In the genomic region with DNA sequence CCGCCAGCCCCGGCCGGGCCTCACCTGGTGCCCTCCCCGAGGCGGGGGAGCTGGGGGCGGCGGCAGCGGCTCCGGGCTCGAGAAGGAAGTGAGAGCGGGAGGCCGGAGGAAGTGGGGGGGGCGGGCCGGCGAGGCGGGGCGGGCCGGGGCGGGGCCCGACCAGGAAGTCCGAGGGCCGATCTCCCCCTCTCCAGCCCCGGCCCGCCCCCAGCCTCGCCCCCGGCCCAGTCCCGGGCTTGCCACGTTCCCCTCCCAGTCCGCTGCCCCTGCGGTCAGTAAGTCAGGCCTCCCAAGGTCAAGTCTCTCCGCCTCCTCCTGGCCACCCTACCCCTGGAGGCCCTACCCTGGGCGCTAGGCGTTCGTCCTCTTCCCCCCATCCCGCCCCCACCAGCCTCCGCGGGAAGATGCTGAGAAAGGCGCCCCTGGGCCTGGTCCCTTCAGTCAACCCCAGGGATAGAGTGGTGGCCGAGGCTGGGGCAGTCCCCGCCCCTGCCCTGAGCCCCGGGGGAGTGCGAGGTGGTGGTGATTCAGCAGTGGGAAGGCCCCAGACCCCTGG, we compare ENCODE assay signal across 8 cellular contexts. TPM values are rescaled to one million over a fixed set of nuclear protein-coding genes. Genes with fewer than 3 reads are reported as not detected.
A peak's percentile ranks its signal among the peaks of the same experiment; 100 is the strongest.
DNase-seq lines count a peak whose midpoint lies in the region; ATAC-seq, FAIRE-seq and TF ChIP-seq lines count a peak whose summit lies in the region.

Gene RHOG (minus strand): TSS at position 90 of the 556 bp plus-strand sequence. CDS start 12,821 bp downstream, outside the sequence.

- no peak for FAIRE-seq in RCC 7860 (lab: Jason Lieb, UNC)

- H3K14ac ChIP-seq in trophoblast cell (ENCODE audit: low read length), result peak within 1 kb of the TSS; percentile 59

- H3K4me1 ChIP-seq in DND-41 (ENCODE audit: insufficient read depth, low read length) (peaks cover 50% of the 10 kb centered on the region), adrenal gland (replicated peaks in 1 of 2) (peaks cover 9 to 30% of the 10 kb centered on the region in 2 donors), heart left ventricle (peaks cover 8 to 48% (median 38%) of the 10 kb centered on the region in 12 donors), trophoblast cell (ENCODE audit: control insufficient read depth in 1 of 2, insufficient read depth in 2 of 2, low read length in 2 of 2) (peaks cover 11 to 19% of the 10 kb centered on the region in 2 experiments)

- H2BK5ac ChIP-seq in trophoblast cell (ENCODE audit: low read depth, low read length, poor library complexity), result peak within 1 kb of the TSS; percentile 83

- intact Hi-C loops in adrenal gland (cut with DNase I), result no loop called here
- intact Hi-C loops in heart left ventricle (cut with DNase I), result loop anchor here in 8 of 10 donors (2.0 to 10.0 kb wide), 6 partner anchors 34 to 386 kb away; partner anchors contain the start of genes PGAP2 (in 4 of the 8) and NUP98 (in 3 of the 8)

- peaks cover 9% of the 10 kb centered on the region for H3K79me1 ChIP-seq in trophoblast cell (ENCODE audit: low read length)

- H3K36me3 ChIP-seq in DND-41 (ENCODE audit: insufficient read depth, low read length) (peaks cover 8% of the 10 kb centered on the region; the same call in 1 of the 2 replicates), adrenal gland (replicated peaks in 1 of 2) (no peaks in the 10 kb centered on the region), heart left ventricle (no peaks in the 10 kb centered on the region), trophoblast cell (ENCODE audit: control insufficient read depth in 1 of 2, insufficient read depth in 2 of 2, low read length in 2 of 2) (no peaks in the 10 kb centered on the region)

- 0% methylated on average over 3 to 39 of the region's 42 CpGs for WGBS in adrenal gland, 4 donors
- 0 to 2% (median 0%) methylated on average over 4 to 39 of the region's 42 CpGs for WGBS in heart left ventricle, 4 donors
- WGBS in trophoblast cell (ENCODE audit: extremely low coverage, insufficient coverage, insufficient read length), result no CpG with 5 or more reads among the region's 42 CpGs

- peak within 1 kb of the TSS; percentile 77 for H4K91ac ChIP-seq in trophoblast cell (ENCODE audit: low read depth, low read length)

- DNase-seq in DND-41, result no peak
- peak; percentile 78 for DNase-seq in RCC 7860 (ENCODE audit: low spot score)
- DNase-seq in adrenal gland, result peak; percentile 77 to 87 (median 80)
- DNase-seq in heart left ventricle, result peak; percentile 90 to 93 (median 90)
- peak; percentile 69 to 74 for DNase-seq in trophoblast cell
- DNase-seq in NCI-H2171 (lab: John Stamatoyannopoulos, UW), result no peak

- peak within 1 kb of the TSS; percentile 86 for H4K8ac ChIP-seq in trophoblast cell (ENCODE audit: low read depth, low read length)

- peak within 1 kb of the TSS; percentile 88 for H3K18ac ChIP-seq in trophoblast cell (ENCODE audit: low read length)

- peak; percentile 60 for ATAC-seq in DND-41 (ENCODE audit: insufficient read depth, low read depth)
- peak; percentile 51 for ATAC-seq in GM19452 (IDR thresholded peaks at IDR 0.05; ENCODE audit: unreplicated experiment)
- ATAC-seq in HG03521 (IDR thresholded peaks at IDR 0.05; ENCODE audit: unreplicated experiment), result peak; percentile 43
- peak; percentile 66 to 86 (median 85) for ATAC-seq in heart left ventricle

- H3K4me3 ChIP-seq in DND-41 (ENCODE audit: low read depth in 1 of 2, low read length in 2 of 2) (peak within 1 kb of the TSS; percentile 74 to 81; a peak in 3 of 4 replicates), adrenal gland (peak within 1 kb of the TSS; percentile 50 to 82 (median 71)), heart left ventricle (peak within 1 kb of the TSS; percentile 42 to 98 (median 84)), trophoblast cell (ENCODE audit: low read depth, low read length) (peak within 1 kb of the TSS; percentile 82)

- TF ChIP-seq CTCF in DND-41 (IDR thresholded peaks at IDR 0.05; ENCODE audit: borderline replicate concordance, extremely low read depth, low read length, poor library complexity, severe bottlenecking) (no peak), adrenal gland (IDR thresholded peaks at IDR 0.05) (no peak), heart left ventricle (IDR thresholded peaks at IDR 0.05) (no peak)

- H4K12ac ChIP-seq in trophoblast cell (ENCODE audit: low read depth, low read length), result peak within 1 kb of the TSS; percentile 89

- peak within 1 kb of the TSS; percentile 74 for H2BK120ac ChIP-seq in trophoblast cell (ENCODE audit: insufficient read depth, low read length, poor library complexity)

- peak within 1 kb of the TSS; percentile 76 for H3K9ac ChIP-seq in DND-41 (ENCODE audit: low read depth, low read length)
- H3K9ac ChIP-seq in trophoblast cell (ENCODE audit: low read length), result peak within 1 kb of the TSS; percentile 88

- H3K4ac ChIP-seq in trophoblast cell (ENCODE audit: low read depth, low read length), result peak within 1 kb of the TSS; percentile 61

- peak within 1 kb of the TSS; percentile 93 for H3K27ac ChIP-seq in DND-41 (ENCODE audit: low read length)
- H3K27ac ChIP-seq in adrenal gland, result peak within 1 kb of the TSS; percentile 71 to 96 (median 89)
- peak within 1 kb of the TSS; percentile 92 to 100 (median 98) for H3K27ac ChIP-seq in heart left ventricle
- H3K27ac ChIP-seq in trophoblast cell (ENCODE audit: low read depth, low read length), result peak within 1 kb of the TSS; percentile 73

- peak within 1 kb of the TSS; percentile 15 for H2AK5ac ChIP-seq in trophoblast cell (ENCODE audit: low read length)

- H2AFZ ChIP-seq in DND-41 (ENCODE audit: low read depth, low read length), result peak within 1 kb of the TSS; percentile 74
- peak within 1 kb of the TSS; percentile 74 for H2AFZ ChIP-seq in trophoblast cell (ENCODE audit: insufficient read depth, low read length, poor library complexity)

- H3K4me2 ChIP-seq in DND-41 (ENCODE audit: insufficient read depth, low read length), result peak within 1 kb of the TSS; percentile 78
- H3K4me2 ChIP-seq in trophoblast cell (ENCODE audit: low read length), result peak within 1 kb of the TSS; percentile 91

- peaks cover 36% of the 10 kb centered on the region for H4K20me1 ChIP-seq in DND-41 (ENCODE audit: insufficient read depth, low read length)

- H2BK12ac ChIP-seq in trophoblast cell (ENCODE audit: low read length), result no peak within 1 kb of the TSS

- H3K9me3 ChIP-seq in DND-41 (ENCODE audit: insufficient read depth, low read length, severe bottlenecking), result no peaks in the 10 kb centered on the region
- no peaks in the 10 kb centered on the region for H3K9me3 ChIP-seq in adrenal gland (replicated peaks in 1 of 3)
- H3K9me3 ChIP-seq in heart left ventricle, result no peaks in the 10 kb centered on the region
- no peaks in the 10 kb centered on the region for H3K9me3 ChIP-seq in trophoblast cell (ENCODE audit: insufficient read depth, low read depth, low read length)

- H3K79me2 ChIP-seq in DND-41 (ENCODE audit: insufficient read depth, low read length), result peaks cover 60% of the 10 kb centered on the region
- H3K79me2 ChIP-seq in trophoblast cell (ENCODE audit: control insufficient read depth, insufficient read depth, low read length, poor library complexity), result peaks cover 10% of the 10 kb centered on the region

- H3K27me3 ChIP-seq in DND-41 (ENCODE audit: insufficient read depth, low read length, poor library complexity) (no peaks in the 10 kb centered on the region), adrenal gland (no peaks in the 10 kb centered on the region), heart left ventricle (no peaks in the 10 kb centered on the region), trophoblast cell (ENCODE audit: insufficient read depth, low read length) (no peaks in the 10 kb centered on the region)

- TF ChIP-seq POLR2A in adrenal gland (IDR thresholded peaks at IDR 0.05) (no peak), heart left ventricle (IDR thresholded peaks at IDR 0.05) (no peak)

- no peak within 1 kb of the TSS for H3K23ac ChIP-seq in trophoblast cell (ENCODE audit: low read length)

RNA-seq across cellular contexts. Expression of gene RHOG, which starts in this region (rescaled TPM):
- total RNA-seq in adrenal gland (10 to 100 TPM; 31.3 to 91.2 (median 54.5) TPM), heart left ventricle (10 to 100 TPM; 17.9 to 69.1 (median 30.1) TPM)
- polyA plus RNA-seq in adrenal gland (10 to 100 TPM; 28.7 to 49.4 (median 38.4) TPM), heart left ventricle (10 to 100 TPM; 23.0 to 50.4 TPM)
- 48.3 and 53.7 TPM in 2 replicates for polyA plus RNA-seq in trophoblast cell (2013)

Comparison
In these comparisons a context has a peak if more than half of its experiments do, and no peak if none do; other contexts are left out.
1. DNase-seq: peak in RCC 7860 (single experiment), adrenal gland (7 of 7), heart left ventricle (5 of 5) and trophoblast cell (2 of 2); none in DND-41 (single experiment) and NCI-H2171 (single experiment).
2. intact Hi-C loops: an anchor here in heart left ventricle (2.0 to 10.0 kb wide); none called in adrenal gland.
3. Peak in every context shown above with its lines, with median percentiles within 50 percentile points of each other: ATAC-seq, H3K27ac ChIP-seq and H3K4me3 ChIP-seq.